In the genomic region with DNA sequence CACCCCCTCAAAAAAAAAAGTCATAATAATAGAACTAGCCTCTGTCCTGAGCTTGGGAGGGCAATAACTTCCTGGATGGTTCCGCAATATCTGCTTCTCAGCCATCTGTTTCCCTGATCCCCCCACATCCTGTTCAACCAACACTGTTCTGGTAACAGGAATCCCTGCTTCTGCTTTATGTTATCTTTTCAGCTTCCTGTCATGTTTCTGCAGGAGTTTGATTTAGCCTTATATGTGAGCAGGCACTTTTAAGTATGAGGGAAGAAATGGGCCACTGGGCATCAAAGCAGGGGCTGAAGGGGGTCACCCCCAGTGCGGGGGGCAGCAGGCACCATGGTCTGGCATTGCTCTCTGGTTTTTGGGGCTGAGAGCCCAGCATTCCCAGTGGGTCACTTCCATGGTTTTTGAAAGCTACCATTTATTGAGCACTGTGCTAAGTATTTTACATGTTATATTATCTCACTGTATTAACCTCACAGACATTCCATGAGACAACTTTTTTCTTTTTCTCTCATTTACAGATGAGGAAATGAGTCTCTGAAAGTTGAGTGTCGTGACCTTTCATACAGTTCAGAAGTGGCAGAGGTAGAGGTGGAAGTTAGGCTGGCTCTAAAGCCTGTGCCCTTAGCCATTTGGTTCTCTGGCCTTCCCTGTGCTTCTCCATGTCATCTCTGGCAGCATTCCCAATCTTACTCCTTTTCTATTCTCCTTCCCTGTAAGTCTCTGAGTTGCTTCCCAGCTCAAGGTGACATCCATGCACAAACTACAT, we compare ENCODE assay signal across 8 cellular contexts.
DNase-seq lines count a peak whose midpoint lies in the region; ATAC-seq and TF ChIP-seq lines count a peak whose summit lies in the region.

No MANE protein-coding gene starts in this region.

- intact Hi-C loops in left lung (cut with DNase I): no loop called here
- intact Hi-C loops in sigmoid colon (cut with DNase I): no loop called here

- peak overlapping the region in 1 of 2 donors; percentile 14 for H3K27ac ChIP-seq in left lung
- H3K27ac ChIP-seq in sigmoid colon: peak overlapping the region in 2 of 4 donors; percentile 40 to 45

- WGBS in sigmoid colon, 2 donors: 35 to 68% methylated on average over 3 of the region's 3 CpGs

- no peaks in the 10 kb centered on the region for H3K9me3 Mint-ChIP-seq in stimulated activated naive CD8-positive, alpha-beta T cell treated with anti-CD3 and anti-CD28 coated beads, Interleukin-15, Interleukin-2, amounts not matched to agents 100 ng/mL and 50 ng/mL, for 24 hours
- H3K9me3 Mint-ChIP-seq in stimulated activated naive CD8-positive, alpha-beta T cell treated with anti-CD3 and anti-CD28 coated beads, Interleukin-15, amount 100 ng/mL, for 72 hours: no peaks in the 10 kb centered on the region

- no peaks in the 10 kb centered on the region for H3K36me3 ChIP-seq in left lung
- no peaks in the 10 kb centered on the region for H3K36me3 ChIP-seq in sigmoid colon

- TF ChIP-seq EP300 in sigmoid colon (IDR thresholded peaks at IDR 0.05): no peak

- TF ChIP-seq CTCF in left lung (IDR thresholded peaks at IDR 0.05) (no peak), sigmoid colon (IDR thresholded peaks at IDR 0.05) (no peak), omental fat pad (IDR thresholded peaks at IDR 0.05) (no peak)

- peak overlapping the region; percentile 21 for H3K27ac Mint-ChIP-seq in stimulated activated naive CD8-positive, alpha-beta T cell treated with anti-CD3 and anti-CD28 coated beads, Interleukin-15, Interleukin-2, amounts not matched to agents 100 ng/mL and 50 ng/mL, for 24 hours
- H3K27ac Mint-ChIP-seq in stimulated activated naive CD8-positive, alpha-beta T cell treated with anti-CD3 and anti-CD28 coated beads, Interleukin-15, amount 100 ng/mL, for 72 hours: no peak overlapping the region

- ATAC-seq in stimulated activated naive CD8-positive, alpha-beta T cell treated with anti-CD3 and anti-CD28 coated beads, Interleukin-15, amount 100 ng/mL, for 72 hours: no peak
- ATAC-seq in left lung (peak; percentile 32), omental fat pad (ENCODE audit: low FRiP score) (no peak), GM18868 (IDR thresholded peaks at IDR 0.05; ENCODE audit: unreplicated experiment) (no peak)

- H3K4me1 ChIP-seq in left lung (peaks cover 14 to 31% of the 10 kb centered on the region in 2 donors), sigmoid colon (peaks cover 0 to 8% (median 4%) of the 10 kb centered on the region in 4 donors)

- H3K27me3 ChIP-seq in left lung (no peaks in the 10 kb centered on the region), sigmoid colon (no peaks in the 10 kb centered on the region)

- no peaks in the 10 kb centered on the region for H3K27me3 Mint-ChIP-seq in stimulated activated naive CD8-positive, alpha-beta T cell treated with anti-CD3 and anti-CD28 coated beads, Interleukin-15, Interleukin-2, amounts not matched to agents 100 ng/mL and 50 ng/mL, for 24 hours
- H3K27me3 Mint-ChIP-seq in stimulated activated naive CD8-positive, alpha-beta T cell treated with anti-CD3 and anti-CD28 coated beads, Interleukin-15, amount 100 ng/mL, for 72 hours: no peaks in the 10 kb centered on the region

- no peak for DNase-seq in stimulated activated naive CD8-positive, alpha-beta T cell treated with anti-CD3 and anti-CD28 coated beads, Interleukin-15, amount 100 ng/mL, for 72 hours
- DNase-seq in amniotic stem cell (lab: John Stamatoyannopoulos, UW) (peak; percentile 26), left lung (no peak), activated T-cell treated with anti-CD3 and anti-CD28 coated beads for 4 hours (no peak), sigmoid colon (no peak), omental fat pad (ENCODE audit: low spot score) (no peak)

- no peaks in the 10 kb centered on the region for H3K36me3 Mint-ChIP-seq in stimulated activated naive CD8-positive, alpha-beta T cell treated with anti-CD3 and anti-CD28 coated beads, Interleukin-15, Interleukin-2, amounts not matched to agents 100 ng/mL and 50 ng/mL, for 24 hours (ENCODE audit: low read depth)

- no peak for TF ChIP-seq POLR2A in sigmoid colon (IDR thresholded peaks at IDR 0.05)

- H3K9me3 ChIP-seq in left lung: no peaks in the 10 kb centered on the region
- no peaks in the 10 kb centered on the region for H3K9me3 ChIP-seq in sigmoid colon

- no peak overlapping the region for H3K4me3 ChIP-seq in left lung
- H3K4me3 ChIP-seq in sigmoid colon: no peak overlapping the region

- no peak overlapping the region for H3K4me3 Mint-ChIP-seq in stimulated activated naive CD8-positive, alpha-beta T cell treated with anti-CD3 and anti-CD28 coated beads, Interleukin-15, Interleukin-2, amounts not matched to agents 100 ng/mL and 50 ng/mL, for 24 hours
- no peak overlapping the region for H3K4me3 Mint-ChIP-seq in stimulated activated naive CD8-positive, alpha-beta T cell treated with anti-CD3 and anti-CD28 coated beads, Interleukin-15, amount 100 ng/mL, for 72 hours

- H3K4me1 Mint-ChIP-seq in stimulated activated naive CD8-positive, alpha-beta T cell treated with anti-CD3 and anti-CD28 coated beads, Interleukin-15, Interleukin-2, amounts not matched to agents 100 ng/mL and 50 ng/mL, for 24 hours (ENCODE audit: low read depth): peaks cover 22% of the 10 kb centered on the region
- peaks cover 21% of the 10 kb centered on the region for H3K4me1 Mint-ChIP-seq in stimulated activated naive CD8-positive, alpha-beta T cell treated with anti-CD3 and anti-CD28 coated beads, Interleukin-15, amount 100 ng/mL, for 72 hours
